In genomic region chr11:35944503-35945136, GRCh38 we compare ENCODE assay signal across 8 cellular contexts. TPM values are rescaled to one million over a fixed set of nuclear protein-coding genes. Genes with fewer than 3 reads are reported as not detected.
DNase-seq lines count a peak whose midpoint lies in the region; ATAC-seq and TF ChIP-seq lines count a peak whose summit lies in the region.

No MANE protein-coding gene starts in this region.

- ATAC-seq in central memory CD8-positive, alpha-beta T cell (replicated peaks; ENCODE audit: extremely low read depth, poor library complexity, severe bottlenecking), result no peak
- no peak for ATAC-seq in lung (ENCODE audit: insufficient read depth, low FRiP score)
- ATAC-seq in GM21825 (IDR thresholded peaks at IDR 0.05; ENCODE audit: unreplicated experiment), result no peak

- POLR2A ChIA-PET in AG04449 (lab: Yijun Ruan, JAX), result interaction anchor here (0.7 kb wide), 1 partner anchor 42 kb away, joined by 3 read pairs; no protein-coding TSS in a partner anchor

- CTCF ChIA-PET in AG04449 (lab: Yijun Ruan, JAX), result interaction anchor here (0.7 kb wide), 1 partner anchor 314 kb away, joined by 3 read pairs; no protein-coding TSS in a partner anchor

- H3K36me3 Mint-ChIP-seq in central memory CD8-positive, alpha-beta T cell (ENCODE audit: insufficient read depth), result peaks cover 2% of the 10 kb centered on the region
- no peaks in the 10 kb centered on the region for H3K36me3 Mint-ChIP-seq in type B pancreatic cell

- H3K9me3 ChIP-seq in lung (ENCODE audit: control insufficient read depth in 2 of 2, insufficient read depth in 1 of 2, low read length in 1 of 2), result no peaks in the 10 kb centered on the region

- H3K4me1 Mint-ChIP-seq in central memory CD8-positive, alpha-beta T cell, result peaks cover 12% of the 10 kb centered on the region
- H3K4me1 Mint-ChIP-seq in type B pancreatic cell (ENCODE audit: unreplicated experiment), result peaks cover 42% of the 10 kb centered on the region

- H3K4me3 ChIP-seq in AG04449 (ENCODE audit: low read depth, low read length), result peak overlapping the region; percentile 59
- peak overlapping the region; percentile 61 for H3K4me3 ChIP-seq in lung

- TF ChIP-seq CTCF in AG04449 (IDR thresholded peaks at IDR 0.05; ENCODE audit: insufficient read depth, low read length, missing control alignments) (no peak), lung (IDR thresholded peaks at IDR 0.05; ENCODE audit: control extremely low read depth, extremely low read depth) (no peak), type B pancreatic cell (conservative IDR thresholded peaks at IDR 0.05) (no peak)

- H3K27ac ChIP-seq in lung (ENCODE audit: low read depth in 1 of 2, low read length in 1 of 2), result peak overlapping the region in 1 of 2 donors; percentile 41

- H3K27me3 ChIP-seq in lung (ENCODE audit: control insufficient read depth, insufficient read depth), result no peaks in the 10 kb centered on the region

- H3K27ac Mint-ChIP-seq in central memory CD8-positive, alpha-beta T cell (ENCODE audit: low read depth), result no peak overlapping the region
- H3K27ac Mint-ChIP-seq in type B pancreatic cell, result peak overlapping the region; percentile 85

- peaks cover 0 to 13% of the 10 kb centered on the region in 2 donors for H3K4me1 ChIP-seq in lung (ENCODE audit: control insufficient read depth in 2 of 2, insufficient read depth in 2 of 2, low read length in 2 of 2)

- H3K27me3 Mint-ChIP-seq in central memory CD8-positive, alpha-beta T cell, result peaks cover 59% of the 10 kb centered on the region
- H3K27me3 Mint-ChIP-seq in type B pancreatic cell, result peaks cover 29% of the 10 kb centered on the region

- H3K36me3 ChIP-seq in lung (ENCODE audit: control insufficient read depth in 2 of 2, insufficient read depth in 2 of 2, low read length in 2 of 2), result no peaks in the 10 kb centered on the region

- no peaks in the 10 kb centered on the region for H3K9me3 Mint-ChIP-seq in central memory CD8-positive, alpha-beta T cell
- H3K9me3 Mint-ChIP-seq in type B pancreatic cell, result no peaks in the 10 kb centered on the region

- peak overlapping the region; percentile 78 for H3K4me3 Mint-ChIP-seq in central memory CD8-positive, alpha-beta T cell
- H3K4me3 Mint-ChIP-seq in type B pancreatic cell, result peak overlapping the region; percentile 97

- 31 to 41% methylated on average over 31 to 32 of the region's 32 CpGs for WGBS in lung, 2 donors

- DNase-seq in AG04449 (ENCODE audit: low read depth, low spot score) (no peak), HT1080 (ENCODE audit: low read depth) (peak; percentile 15), lung (ENCODE audit: low spot score) (no peak), type B pancreatic cell (ENCODE audit: extremely low spot score, unreplicated experiment) (no peak), kidney glomerular epithelial cell (lab: John Stamatoyannopoulos, UW) (no peak)
- no peak for DNase-seq in central memory CD8-positive, alpha-beta T cell (ENCODE audit: low spot score in 2 of 2)
- no peak for DNase-seq in activated CD8-positive, alpha-beta memory T cell treated with anti-CD3 and anti-CD28 coated beads, Interleukin-2, amount 50 U/mL, for 48 hours

RNA-seq across cellular contexts. Expression of gene LDLRAD3, which starts 0.8 kb away (rescaled TPM):
- 9.4 and 14.5 TPM in 2 replicates for total RNA-seq in HT1080 (2014; rRNA removed; shearing (Covaris generic))
- polyA plus RNA-seq in HT1080 (2015; cell fraction: cytosol; rRNA removed), result 23.8 and 26.3 TPM in 2 replicates
- 9.0 and 11.7 TPM in 2 replicates for polyA plus RNA-seq in HT1080 (2015; cell fraction: nucleus; rRNA removed)
- 10 to 100 TPM in 1 of 2 donors, 1 to 10 TPM in 1; 9.7 to 10.1 TPM for total RNA-seq in lung
- polyA plus RNA-seq in lung, result 10 to 100 TPM in 1 of 2 donors, 1 to 10 TPM in 1; 2.2 to 14.3 TPM
- total RNA-seq in type B pancreatic cell (ENCODE audit: low replicate concordance), result 3.0 and 20.7 TPM in 2 replicates
